8 cellular contexts compared by ENCODE assay signal in the genomic region with DNA sequence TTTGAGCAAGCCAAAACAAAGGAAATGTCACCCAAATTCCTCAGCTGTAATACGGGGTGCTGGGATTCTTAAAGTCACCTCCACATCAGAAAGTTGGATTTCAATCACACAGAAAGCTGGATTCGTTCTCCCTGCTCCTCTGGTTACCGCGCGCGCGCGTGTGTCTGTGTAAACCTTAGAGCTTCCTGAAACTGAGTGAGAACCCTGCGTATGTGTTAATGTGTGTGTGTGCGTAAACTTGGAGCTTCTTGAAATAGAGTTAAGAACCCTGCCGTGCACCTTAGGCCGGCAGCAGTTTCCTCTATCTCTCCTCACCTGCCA. TPM values are rescaled to one million over a fixed set of nuclear protein-coding genes. Genes with fewer than 3 reads are reported as not detected.
DNase-seq lines count a peak whose midpoint lies in the region; ATAC-seq, FAIRE-seq and TF ChIP-seq lines count a peak whose summit lies in the region.

No MANE protein-coding gene starts in this region.

- H3K9me3 Mint-ChIP-seq in CD8-positive, alpha-beta T cell = no peaks in the 10 kb centered on the region

- peaks cover 18% of the 10 kb centered on the region for H3K36me3 Mint-ChIP-seq in CD8-positive, alpha-beta T cell

- H3K4me1 Mint-ChIP-seq in CD8-positive, alpha-beta T cell (ENCODE audit: low read depth) = peaks cover 16% of the 10 kb centered on the region

- peak overlapping the region; percentile 96 for H3K27ac Mint-ChIP-seq in CD8-positive, alpha-beta T cell

- peak overlapping the region; percentile 96 for H3K4me3 Mint-ChIP-seq in CD8-positive, alpha-beta T cell

- peak overlapping the region; percentile 88 for H3K4me3 ChIP-seq in CD8-positive, alpha-beta T cell (ENCODE audit: low read depth, low read length)
- peak overlapping the region; percentile 68 for H3K4me3 ChIP-seq in effector memory CD4-positive, alpha-beta T cell (ENCODE audit: insufficient read depth, low read depth, low read length, poor library complexity, severe bottlenecking)
- peak overlapping the region; percentile 48 for H3K4me3 ChIP-seq in mucosa of stomach (ENCODE audit: low read length)

- peak; percentile 55 for ATAC-seq in CD8-positive, alpha-beta T cell
- peak; percentile 15 for ATAC-seq in HG02571 (IDR thresholded peaks at IDR 0.05; ENCODE audit: unreplicated experiment)
- no peak for ATAC-seq in GM21447 (IDR thresholded peaks at IDR 0.05; ENCODE audit: unreplicated experiment)
- ATAC-seq in GM21619 (IDR thresholded peaks at IDR 0.05; ENCODE audit: unreplicated experiment) = no peak

- FAIRE-seq in GM19239 (lab: Jason Lieb, UNC) = no peak

- H3K4me1 ChIP-seq in CD8-positive, alpha-beta T cell (ENCODE audit: insufficient read depth, low read length) = peaks cover 11% of the 10 kb centered on the region
- no peaks in the 10 kb centered on the region for H3K4me1 ChIP-seq in effector memory CD4-positive, alpha-beta T cell (ENCODE audit: control insufficient read depth, insufficient read depth, low read length, poor library complexity, severe bottlenecking)
- peaks cover 8% of the 10 kb centered on the region for H3K4me1 ChIP-seq in mucosa of stomach (ENCODE audit: control insufficient read depth, insufficient read depth, low read length)

- CTCF ChIA-PET in CD8-positive, alpha-beta T cell (lab: Charles Lee) = interaction anchor here (0.6 to 2.6 kb wide), 5 partner anchors 11 to 237 kb away, joined by 3 to 13 read pairs (median 4); no protein-coding TSS in a partner anchor
- CTCF ChIA-PET in RWPE1 (lab: Yijun Ruan, JAX) = no interaction called here

- peak in 4 of 7 experiments; percentile 2 to 51 (median 22) for DNase-seq in CD8-positive, alpha-beta T cell
- DNase-seq in RWPE1 (ENCODE audit: low spot score) = no peak
- no peak for DNase-seq in effector memory CD4-positive, alpha-beta T cell
- no peak for DNase-seq in GM19239 (ENCODE audit: insufficient read length, low spot score)

- intact Hi-C loops in CD8-positive, alpha-beta T cell (cut with DNase I, micrococcal nuclease) = loop anchor here (2.0 to 10.0 kb wide), 4 partner anchors 75 to 233 kb away; a partner anchor contains a TSS

- H3K27ac ChIP-seq in CD8-positive, alpha-beta T cell (ENCODE audit: low read depth, low read length) = peak overlapping the region; percentile 93
- peak overlapping the region; percentile 64 for H3K27ac ChIP-seq in RWPE1
- peak overlapping the region; percentile 79 for H3K27ac ChIP-seq in effector memory CD4-positive, alpha-beta T cell (ENCODE audit: insufficient read depth, low read length, poor library complexity, severe bottlenecking)

- POLR2A ChIA-PET in CD8-positive, alpha-beta T cell (lab: Charles Lee) = interaction anchor here (0.6 to 2.3 kb wide), 4 partner anchors 10 to 136 kb away, joined by 3 to 10 read pairs (median 6); no protein-coding TSS in a partner anchor
- POLR2A ChIA-PET in RWPE1 (lab: Yijun Ruan, JAX; ENCODE audit: low non-redundant PET) = no interaction called here

- no peak for TF ChIP-seq CTCF in CD8-positive, alpha-beta T cell (IDR thresholded peaks at IDR 0.05)
- TF ChIP-seq CTCF in RWPE1 (conservative IDR thresholded peaks at IDR 0.05; ENCODE audit: low read depth) = no peak

- no peaks in the 10 kb centered on the region for H3K27me3 ChIP-seq in CD8-positive, alpha-beta T cell (ENCODE audit: insufficient read depth, low read length)
- H3K27me3 ChIP-seq in effector memory CD4-positive, alpha-beta T cell (replicated peaks; ENCODE audit: control insufficient read depth, insufficient read depth, low read length, poor library complexity, severe bottlenecking) = no peaks in the 10 kb centered on the region
- H3K27me3 ChIP-seq in mucosa of stomach (ENCODE audit: control insufficient read depth, insufficient read depth, low read length) = no peaks in the 10 kb centered on the region

- H3K27me3 Mint-ChIP-seq in CD8-positive, alpha-beta T cell (ENCODE audit: low read depth) = no peaks in the 10 kb centered on the region

- no peaks in the 10 kb centered on the region for H3K36me3 ChIP-seq in CD8-positive, alpha-beta T cell (ENCODE audit: insufficient read depth, low read length)
- no peaks in the 10 kb centered on the region for H3K36me3 ChIP-seq in effector memory CD4-positive, alpha-beta T cell (ENCODE audit: control insufficient read depth, insufficient read depth, low read length)
- H3K36me3 ChIP-seq in mucosa of stomach (ENCODE audit: control insufficient read depth, insufficient read depth, low read length) = no peaks in the 10 kb centered on the region

- H3K9ac ChIP-seq in mucosa of stomach (ENCODE audit: low read length) = peak overlapping the region; percentile 68

- H3K9me3 ChIP-seq in CD8-positive, alpha-beta T cell (ENCODE audit: low read length) = no peaks in the 10 kb centered on the region
- H3K9me3 ChIP-seq in effector memory CD4-positive, alpha-beta T cell (ENCODE audit: control insufficient read depth, low read length) = no peaks in the 10 kb centered on the region
- H3K9me3 ChIP-seq in mucosa of stomach (ENCODE audit: control insufficient read depth, low read length) = no peaks in the 10 kb centered on the region

RNA-seq across cellular contexts. Expression of a gene that starts 0.6 kb away (rescaled TPM):
- total RNA-seq in CD8-positive, alpha-beta T cell = 10 to 100 TPM in 1 of 2 experiments, 1 to 10 TPM in 1; 10.0 TPM

RNA-seq across cellular contexts. Expression of a gene that starts 45.0 kb away (rescaled TPM):
- 10 to 100 TPM; 23.4 to 25.0 TPM for total RNA-seq in CD8-positive, alpha-beta T cell

RNA-seq across cellular contexts. Expression of a gene that starts 45.0 kb away (rescaled TPM):
- under 1 TPM in 1 of 2 experiments, not detected in 1; 0.11 TPM for total RNA-seq in CD8-positive, alpha-beta T cell

Comparison
In these comparisons a context has a peak if more than half of its experiments do, and no peak if none do; other contexts are left out.
1. ATAC-seq: peak in CD8-positive, alpha-beta T cell (single experiment) and HG02571 (single experiment); none in GM21447 (single experiment) and GM21619 (single experiment).
2. DNase-seq: peak in CD8-positive, alpha-beta T cell (4 of 7); none in RWPE1 (single experiment), effector memory CD4-positive, alpha-beta T cell (0 of 3) and GM19239 (single experiment).
3. Peak in every context shown above with its lines, with median percentiles within 50 percentile points of each other: H3K27ac ChIP-seq and H3K4me3 ChIP-seq.